8 cellular contexts compared by ENCODE assay signal in the genomic region with DNA sequence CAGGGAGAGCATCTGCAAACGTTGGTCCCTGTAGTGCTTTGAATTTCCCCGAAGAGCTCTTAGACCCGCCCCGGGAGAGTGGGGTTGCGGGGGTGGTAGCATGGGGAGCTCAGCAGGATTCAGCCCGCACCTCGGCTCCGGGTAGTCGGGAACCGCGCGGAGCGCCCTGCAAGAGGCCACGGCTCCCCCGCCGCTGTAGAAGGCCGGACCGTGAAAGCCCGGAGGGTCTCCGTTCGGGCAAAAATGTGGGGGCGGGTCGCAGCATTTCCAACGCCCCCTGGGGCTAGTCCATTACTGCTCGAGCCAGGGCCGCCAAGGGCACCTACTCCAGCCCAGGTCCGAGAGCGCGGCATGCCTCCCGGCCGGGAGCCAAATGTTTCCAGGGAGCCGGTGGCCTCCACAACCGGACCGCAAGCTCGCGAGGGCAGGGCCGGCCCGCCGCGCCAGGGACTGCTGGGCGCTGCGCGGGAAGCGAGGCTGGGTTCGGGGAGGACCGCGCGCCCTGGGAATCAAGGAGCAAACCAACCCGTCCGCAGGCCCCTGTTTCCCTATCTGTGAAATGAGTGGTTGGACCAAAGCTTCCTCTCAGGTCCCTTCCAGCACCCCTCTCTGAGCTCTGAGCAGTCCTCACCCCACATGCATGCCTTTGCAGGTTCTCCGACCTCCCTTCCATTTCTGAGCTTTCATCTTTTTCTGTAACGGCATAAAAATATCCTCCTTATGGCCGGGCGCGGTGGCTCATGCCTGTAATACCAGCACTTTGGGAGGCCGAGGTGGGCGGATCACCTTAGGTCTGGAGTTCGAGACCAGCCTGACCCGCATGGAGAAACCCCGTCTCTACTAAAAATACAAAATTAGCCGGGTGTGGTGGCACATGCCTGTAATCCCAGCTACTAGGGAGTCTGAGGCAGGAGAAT. TPM values are rescaled to one million over a fixed set of nuclear protein-coding genes. Genes with fewer than 3 reads are reported as not detected.
DNase-seq lines count a peak whose midpoint lies in the region; ATAC-seq and TF ChIP-seq lines count a peak whose summit lies in the region.

No MANE protein-coding gene starts in this region.

- TF ChIP-seq CTCF in left lung (IDR thresholded peaks at IDR 0.05) = no peak

- H3K27ac ChIP-seq in left lung = peak overlapping the region; percentile 88 to 93

- peak overlapping the region; percentile 89 to 97 for H3K4me3 ChIP-seq in left lung

- intact Hi-C loops in left lung (cut with DNase I) = no loop called here

- peak in 8 of 14 donors; percentile 34 to 83 (median 65) for DNase-seq in C1 segment of cervical spinal cord (lab: John Stamatoyannopoulos, UW)
- DNase-seq in SW480 (ENCODE audit: low spot score) = peak; percentile 55
- DNase-seq in dedifferentiated amniotic fluid mesenchymal stem cell (ENCODE audit: extremely low spot score) = peak; percentile 20
- peak; percentile 54 to 89 for DNase-seq in left lung
- peak; percentile 25 for DNase-seq in stimulated activated CD8-positive, alpha-beta memory T cell treated with anti-CD3 and anti-CD28 coated beads, Interleukin-15, amount 100 ng/mL, for 24 hours (ENCODE audit: low read depth)
- DNase-seq in NCI-H2196 (lab: John Stamatoyannopoulos, UW; ENCODE audit: unreplicated experiment) = no peak

- H3K4me1 ChIP-seq in left lung = peaks cover 17 to 48% of the 10 kb centered on the region in 2 donors

- no peaks in the 10 kb centered on the region for H3K9me3 ChIP-seq in left lung

- ATAC-seq in GM19452 (IDR thresholded peaks at IDR 0.05; ENCODE audit: unreplicated experiment) (peak; percentile 26), HG03460 (IDR thresholded peaks at IDR 0.05; ENCODE audit: unreplicated experiment) (peak; percentile 26), left lung (peak; percentile 55)

- H3K36me3 ChIP-seq in left lung = no peaks in the 10 kb centered on the region

- peaks cover 0 to 4% of the 10 kb centered on the region in 2 donors for H3K27me3 ChIP-seq in left lung

RNA-seq across cellular contexts. Expression of a gene that starts 0.8 kb away (rescaled TPM):
- total RNA-seq in left lung = 10 to 100 TPM; 77.4 to 98.5 TPM

RNA-seq across cellular contexts. Expression of a gene that starts 6.0 kb away (rescaled TPM):
- total RNA-seq in left lung = under 1 TPM in 1 of 2 donors, not detected in 1; 0.61 TPM

RNA-seq across cellular contexts. Expression of a gene that starts 41.1 kb away (rescaled TPM):
- total RNA-seq in left lung = 10 to 100 TPM; 52.7 to 59.8 TPM

RNA-seq across cellular contexts. Expression of a gene that starts 58.1 kb away (rescaled TPM):
- total RNA-seq in left lung = under 1 TPM in 1 of 2 donors, not detected in 1; 0.17 TPM
